8 cellular contexts compared by ENCODE assay signal in genomic region chr20:45362804-45363610, GRCh38. TPM values are rescaled to one million over a fixed set of nuclear protein-coding genes. Genes with fewer than 3 reads are reported as not detected.
DNase-seq lines count a peak whose midpoint lies in the region; ATAC-seq, FAIRE-seq and TF ChIP-seq lines count a peak whose summit lies in the region.

SYS1 (plus strand) TSS chr20:45363156; CDS start chr20:45363532, 376 bp downstream.

- H2AFZ ChIP-seq in parathyroid adenoma: peak within 1 kb of the TSS; percentile 91

- TF ChIP-seq POLR2A in GM12891 (IDR thresholded peaks at IDR 0.05; ENCODE audit: low read depth, low read length) (peak; percentile 85), tibial nerve (IDR thresholded peaks at IDR 0.05) (peak; percentile 78 to 92)

- 0% methylated on average over 45 to 48 of the region's 55 CpGs for WGBS in tibial nerve, 2 donors

- DNase-seq in GM12891 (ENCODE audit: insufficient read length, low spot score): peak; percentile 82
- DNase-seq in NCI-H1436 (lab: John Stamatoyannopoulos, UW): peak; percentile 97
- peak; percentile 99 for DNase-seq in T follicular helper cell (ENCODE audit: low read depth)
- DNase-seq in adipocyte (ENCODE audit: low read depth): peak; percentile 99
- peak; percentile 98 to 99 for DNase-seq in cardiac muscle cell (ENCODE audit: low read depth in 1 of 2, low spot score in 1 of 2)
- peak; percentile 96 to 98 for DNase-seq in tibial nerve (ENCODE audit: low spot score in 2 of 2)

- H3K27ac ChIP-seq in cardiac muscle cell (peak within 1 kb of the TSS; percentile 94), parathyroid adenoma (peak within 1 kb of the TSS; percentile 97), tibial nerve (peak within 1 kb of the TSS; percentile 92 to 97 (median 95))

- H3K36me3 ChIP-seq in adipocyte (ENCODE audit: control insufficient read depth, insufficient read depth, low read length, severe bottlenecking): peaks cover 25% of the 10 kb centered on the region
- H3K36me3 ChIP-seq in cardiac muscle cell: peaks cover 6% of the 10 kb centered on the region
- H3K36me3 ChIP-seq in parathyroid adenoma (ENCODE audit: control insufficient read depth, insufficient read depth, low read length): no peaks in the 10 kb centered on the region
- H3K36me3 ChIP-seq in tibial nerve: peaks cover 0 to 32% (median 7%) of the 10 kb centered on the region in 3 donors

- peak within 1 kb of the TSS; percentile 91 for H3K4me2 ChIP-seq in parathyroid adenoma (ENCODE audit: low read length)

- peak within 1 kb of the TSS; percentile 99 for H3K9ac ChIP-seq in adipocyte (ENCODE audit: low read length)
- peak within 1 kb of the TSS; percentile 56 for H3K9ac ChIP-seq in parathyroid adenoma

- H3K4me1 ChIP-seq in adipocyte (ENCODE audit: control insufficient read depth, insufficient read depth, low read length): peaks cover 39% of the 10 kb centered on the region
- H3K4me1 ChIP-seq in cardiac muscle cell (ENCODE audit: low read depth): peaks cover 14% of the 10 kb centered on the region
- peaks cover 4% of the 10 kb centered on the region for H3K4me1 ChIP-seq in parathyroid adenoma
- peaks cover 2 to 71% (median 33%) of the 10 kb centered on the region in 4 donors for H3K4me1 ChIP-seq in tibial nerve

- peaks cover 7% of the 10 kb centered on the region for H3K79me2 ChIP-seq in parathyroid adenoma

- H3K27me3 ChIP-seq in adipocyte (replicated peaks; ENCODE audit: control insufficient read depth, insufficient read depth, low read length) (no peaks in the 10 kb centered on the region), cardiac muscle cell (no peaks in the 10 kb centered on the region), parathyroid adenoma (ENCODE audit: control insufficient read depth, insufficient read depth, low read length) (no peaks in the 10 kb centered on the region), tibial nerve (no peaks in the 10 kb centered on the region)

- peak; percentile 97 for FAIRE-seq in GM12891 (lab: Jason Lieb, UNC)

- H3K4me3 ChIP-seq in adipocyte (ENCODE audit: low read length) (peak within 1 kb of the TSS; percentile 94), cardiac muscle cell (peak within 1 kb of the TSS; percentile 71), parathyroid adenoma (ENCODE audit: low read depth, low read length) (peak within 1 kb of the TSS; percentile 94), tibial nerve (peak within 1 kb of the TSS; percentile 71 to 95 (median 78))

- peak; percentile 83 for ATAC-seq in HG02840 (IDR thresholded peaks at IDR 0.05; ENCODE audit: low FRiP score, unreplicated experiment)

- H3K9me3 ChIP-seq in adipocyte (ENCODE audit: control insufficient read depth, low read length) (no peaks in the 10 kb centered on the region), cardiac muscle cell (ENCODE audit: low read depth) (no peaks in the 10 kb centered on the region), parathyroid adenoma (ENCODE audit: control insufficient read depth, low read length) (no peaks in the 10 kb centered on the region), tibial nerve (no peaks in the 10 kb centered on the region)

- TF ChIP-seq CTCF in cardiac muscle cell (IDR thresholded peaks at IDR 0.05; ENCODE audit: low read depth, low read length) (peak; percentile 81), parathyroid adenoma (IDR thresholded peaks at IDR 0.05) (peak; percentile 95), tibial nerve (IDR thresholded peaks at IDR 0.05) (peak; percentile 90 to 95 (median 91))

- peak; percentile 97 to 99 for TF ChIP-seq EP300 in tibial nerve (IDR thresholded peaks at IDR 0.05)

TF ChIP-seq in GM12891, 5 proteins besides CTCF, POLR2A, EP300 and RAD21:
- TF ChIP-seq POU2F2 (IDR thresholded peaks at IDR 0.05; ENCODE audit: low read depth, low read length): no peak; the same call in 1 of the 2 replicates
- peak; percentile 55; the same call in 1 of the 2 replicates for TF ChIP-seq TAF1 (IDR thresholded peaks at IDR 0.05; ENCODE audit: low read depth, low read length)
- TF ChIP-seq POLR2AphosphoS5 (IDR thresholded peaks at IDR 0.05; ENCODE audit: low read depth, low read length): peak; percentile 84
- peak; percentile 66 for TF ChIP-seq SPI1 (IDR thresholded peaks at IDR 0.05; ENCODE audit: low read depth, low read length)

RNA-seq across cellular contexts. Expression of gene SYS1, which starts in this region (rescaled TPM):
- polyA plus RNA-seq in GM12891 (2012; ENCODE audit: low read depth, missing spikeins): 9.6 TPM
- total RNA-seq in cardiac muscle cell (24.5 and 28.0 TPM in 2 replicates), tibial nerve (10 to 100 TPM; 19.2 to 35.6 (median 25.2) TPM)
- polyA plus RNA-seq in cardiac muscle cell: 16.9 and 20.0 TPM in 2 replicates

Comparison
In these comparisons a context has a peak if more than half of its experiments do, and no peak if none do; other contexts are left out.
1. Peak in every context shown above with its lines: DNase-seq, ATAC-seq, H3K4me3 ChIP-seq and H3K27ac ChIP-seq.